In genomic region chr11:47466701-47467250, GRCh38 we compare ENCODE assay signal across 1 cellular context.
TF ChIP-seq lines count a peak whose summit lies in the region.

No MANE protein-coding gene starts in this region.

TF ChIP-seq in SK-N-SH treated with all-trans-retinoic acid at 6 μM for 48 hours, 23 proteins besides CTCF, POLR2A, EP300 and RAD21 (continued from another document):
- no peak for TF ChIP-seq POU6F1 (CRISPR knock-in tag; IDR thresholded peaks at IDR 0.05; ENCODE audit: borderline replicate concordance, low read depth)
- TF ChIP-seq ZNF8 (CRISPR knock-in tag; IDR thresholded peaks at IDR 0.05), result no peak
- no peak for TF ChIP-seq CREB5 (CRISPR knock-in tag; IDR thresholded peaks at IDR 0.05; ENCODE audit: low read depth)
